In the genomic region with DNA sequence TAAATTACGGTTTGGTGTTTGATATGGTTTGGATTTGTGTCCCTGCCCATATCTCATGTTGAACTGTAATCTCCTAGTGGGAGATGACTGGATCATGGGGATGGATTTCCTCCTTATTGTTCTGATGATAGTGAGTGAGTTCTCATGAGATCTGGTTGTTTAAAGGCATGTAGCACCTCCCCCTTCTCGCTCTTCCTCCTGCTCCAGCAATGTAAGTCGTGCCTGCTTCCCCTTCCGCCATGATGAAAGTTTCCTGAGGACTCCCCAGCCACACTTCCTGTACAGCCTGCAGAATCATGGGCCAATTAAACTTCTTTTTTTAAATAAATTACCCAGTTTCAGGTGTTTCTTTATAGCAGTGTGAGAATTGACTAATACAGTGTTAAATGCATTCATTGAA, we compare ENCODE assay signal across 16 cellular contexts.
"Had no signal": no experiment of that assay in that cellular context is flagged by ENCODE, and none has a peak within 500 bp of the region (broad histone marks: within the 10 kb centered on the region; RNA-seq: fewer than 3 reads in every experiment).

No MANE protein-coding gene starts in this region.

- H3K36me3 Mint-ChIP-seq: activated naive CD4-positive, alpha-beta T cell treated with anti-CD3 and anti-CD28 coated beads, Interleukin-2, amount 50 U/mL, for 24 hours; naive B cell; stimulated activated memory B cell treated with anti-CD40 and anti-IgM and Interleukin-4, amounts not matched to agents 10 μg/mL and 1 μg/mL and 100 μg/mL, for 72 hours had no signal

- H3K36me3 ChIP-seq: adrenal gland, cardiac muscle cell, thyroid gland had no signal

- H3K27ac ChIP-seq: adrenal gland, cardiac muscle cell, hepatocyte, parathyroid adenoma, thyroid gland had no signal

- H3K4me1 ChIP-seq: parathyroid adenoma, thyroid gland had no signal

- H3K27me3 ChIP-seq: adrenal gland, cardiac muscle cell, hepatocyte, thyroid gland had no signal

- H3K4me3 ChIP-seq: adrenal gland, cardiac muscle cell, hepatocyte, thyroid gland had no signal

- DNase-seq: activated B cell treated with CpG ODN at 0.5 μM for 24 hours; activated CD4-positive, alpha-beta T cell treated with anti-CD3 and anti-CD28 coated beads for 48 hours; activated CD8-positive, alpha-beta T cell treated with anti-CD3 and anti-CD28 coated beads for 36 hours; activated effector memory CD4-positive, alpha-beta T cell treated with anti-CD3 and anti-CD28 coated beads, Interleukin-2, amount 50 U/mL, for 16 hours; activated T-cell treated with anti-CD3 and anti-CD28 coated beads, Interleukin-2, amount 50 U/mL, for 48 hours; kidney; naive B cell; stimulated activated CD4-positive, alpha-beta T cell treated with anti-CD3 and anti-CD28 coated beads, Interleukin-2, amount 100 ng/mL, for 48 hours; T-helper 17 cell; thyroid gland had no signal

- H3K9ac ChIP-seq: parathyroid adenoma had no signal

- H3K4me1 Mint-ChIP-seq: activated naive CD4-positive, alpha-beta T cell treated with anti-CD3 and anti-CD28 coated beads, Interleukin-2, amount 50 U/mL, for 24 hours had no signal

- H3K27ac Mint-ChIP-seq: activated B cell treated with CpG ODN at 0.5 μM for 24 hours; activated CD8-positive, alpha-beta T cell treated with anti-CD3 and anti-CD28 coated beads for 36 hours; activated naive CD4-positive, alpha-beta T cell treated with anti-CD3 and anti-CD28 coated beads, Interleukin-2, amount 50 U/mL, for 24 hours; naive B cell; stimulated activated memory B cell treated with anti-CD40 and anti-IgM and Interleukin-4, amounts not matched to agents 10 μg/mL and 1 μg/mL and 100 μg/mL, for 72 hours; T-helper 17 cell had no signal

- H3K4me3 Mint-ChIP-seq: activated B cell treated with CpG ODN at 0.5 μM for 24 hours; activated CD8-positive, alpha-beta T cell treated with anti-CD3 and anti-CD28 coated beads for 36 hours; activated naive CD4-positive, alpha-beta T cell treated with anti-CD3 and anti-CD28 coated beads, Interleukin-2, amount 50 U/mL, for 24 hours; naive B cell; stimulated activated memory B cell treated with anti-CD40 and anti-IgM and Interleukin-4, amounts not matched to agents 10 μg/mL and 1 μg/mL and 100 μg/mL, for 72 hours; T-helper 17 cell had no signal

- H3K9me3 ChIP-seq: adrenal gland, thyroid gland had no signal

- H3K4me2 ChIP-seq: hepatocyte had no signal

- H3K27me3 Mint-ChIP-seq: activated B cell treated with CpG ODN at 0.5 μM for 24 hours; stimulated activated memory B cell treated with anti-CD40 and anti-IgM and Interleukin-4, amounts not matched to agents 10 μg/mL and 1 μg/mL and 100 μg/mL, for 72 hours had no signal

- H3K9me3 Mint-ChIP-seq: activated B cell treated with CpG ODN at 0.5 μM for 24 hours; activated CD8-positive, alpha-beta T cell treated with anti-CD3 and anti-CD28 coated beads for 36 hours; activated naive CD4-positive, alpha-beta T cell treated with anti-CD3 and anti-CD28 coated beads, Interleukin-2, amount 50 U/mL, for 24 hours; naive B cell; stimulated activated memory B cell treated with anti-CD40 and anti-IgM and Interleukin-4, amounts not matched to agents 10 μg/mL and 1 μg/mL and 100 μg/mL, for 72 hours had no signal
